Comparison of ENCODE assay signal across 17 cellular contexts in genomic region chr4:144451771-144452170, GRCh38.
"Had no signal": no experiment of that assay in that cellular context is flagged by ENCODE, and none has a peak within 500 bp of the region (broad histone marks: within the 10 kb centered on the region; RNA-seq: fewer than 3 reads in every experiment).

No MANE protein-coding gene starts in this region.

- H3K36me3 Mint-ChIP-seq: naive thymus-derived CD4-positive, alpha-beta T cell; stimulated activated naive B cell treated with anti-CD40 and anti-IgM and Interleukin-4, amounts not matched to agents 10 μg/mL and 1 μg/mL and 100 μg/mL, for 72 hours had no signal

- DNase-seq: effector memory CD4-positive, alpha-beta T cell; foreskin melanocyte; heart left ventricle; hypothalamus; kidney glomerular epithelial cell; naive thymus-derived CD4-positive, alpha-beta T cell; nephron progenitor cell; stimulated activated CD4-positive, alpha-beta T cell treated with anti-CD3 and anti-CD28 coated beads, Interleukin-2, amount 100 ng/mL, for 24 hours; stimulated activated CD4-positive, alpha-beta T cell treated with anti-CD3 and anti-CD28 coated beads, Interleukin-4, amount 100 ng/mL, for 4 hours; stimulated activated naive B cell treated with anti-CD40 and anti-IgM and Interleukin-4, amounts not matched to agents 10 μg/mL and 1 μg/mL and 100 μg/mL, for 72 hours; stimulated activated naive CD8-positive, alpha-beta T cell treated with anti-CD3 and anti-CD28 coated beads, Interleukin-15, amount 100 ng/mL, for 72 hours; testis; upper lobe of right lung had no signal

- H3K4me1 Mint-ChIP-seq: naive thymus-derived CD4-positive, alpha-beta T cell; stimulated activated naive B cell treated with anti-CD40 and anti-IgM and Interleukin-4, amounts not matched to agents 10 μg/mL and 1 μg/mL and 100 μg/mL, for 72 hours; stimulated activated naive CD8-positive, alpha-beta T cell treated with anti-CD3 and anti-CD28 coated beads, Interleukin-15, amount 100 ng/mL, for 72 hours had no signal

- H3K9me3 Mint-ChIP-seq: nephron progenitor cell; stimulated activated naive CD8-positive, alpha-beta T cell treated with anti-CD3 and anti-CD28 coated beads, Interleukin-15, amount 100 ng/mL, for 72 hours had no signal

- H3K4me3 Mint-ChIP-seq: naive thymus-derived CD4-positive, alpha-beta T cell; nephron progenitor cell; stimulated activated naive B cell treated with anti-CD40 and anti-IgM and Interleukin-4, amounts not matched to agents 10 μg/mL and 1 μg/mL and 100 μg/mL, for 72 hours; stimulated activated naive CD8-positive, alpha-beta T cell treated with anti-CD3 and anti-CD28 coated beads, Interleukin-15, amount 100 ng/mL, for 72 hours had no signal

- H3K4me3 ChIP-seq: heart left ventricle, testis, tibial nerve, upper lobe of right lung, vagina had no signal

- ATAC-seq: esophagus mucosa; heart left ventricle; naive thymus-derived CD4-positive, alpha-beta T cell; sciatic nerve; stimulated activated naive B cell treated with anti-CD40 and anti-IgM and Interleukin-4, amounts not matched to agents 10 μg/mL and 1 μg/mL and 100 μg/mL, for 72 hours; stimulated activated naive CD8-positive, alpha-beta T cell treated with anti-CD3 and anti-CD28 coated beads, Interleukin-15, amount 100 ng/mL, for 72 hours; upper lobe of right lung had no signal

- H3K27me3 Mint-ChIP-seq: naive thymus-derived CD4-positive, alpha-beta T cell; stimulated activated naive CD8-positive, alpha-beta T cell treated with anti-CD3 and anti-CD28 coated beads, Interleukin-15, amount 100 ng/mL, for 72 hours had no signal

- H3K27ac Mint-ChIP-seq: naive thymus-derived CD4-positive, alpha-beta T cell; nephron progenitor cell; stimulated activated naive B cell treated with anti-CD40 and anti-IgM and Interleukin-4, amounts not matched to agents 10 μg/mL and 1 μg/mL and 100 μg/mL, for 72 hours had no signal
